Comparison of ENCODE assay signal across 9 cellular contexts in genomic region chr6:149897855-149898744, GRCh38. TPM values are rescaled to one million over a fixed set of nuclear protein-coding genes. Genes with fewer than 3 reads are reported as not detected.
A peak's percentile ranks its signal among the peaks of the same experiment; 100 is the strongest.
DNase-seq lines count a peak whose midpoint lies in the region; ATAC-seq and TF ChIP-seq lines count a peak whose summit lies in the region.
"Had no signal": no experiment of that assay in that cellular context is flagged by ENCODE, and none has a peak within 500 bp of the region (broad histone marks: within the 10 kb centered on the region; RNA-seq: fewer than 3 reads in every experiment).

RAET1E (minus strand) TSS chr6:149898113; CDS start chr6:149890901, 7,212 bp downstream.

- no peak within 1 kb of the TSS for H3K27ac ChIP-seq in cardiac muscle cell
- peak within 1 kb of the TSS; percentile 72 to 76 for H3K27ac ChIP-seq in uterus

- TF ChIP-seq POLR2A in lower leg skin (IDR thresholded peaks at IDR 0.05) (no peak), uterus (IDR thresholded peaks at IDR 0.05) (no peak)

- ATAC-seq in Right ventricle myocardium inferior (no peak), GM21367 (IDR thresholded peaks at IDR 0.05; ENCODE audit: unreplicated experiment) (no peak)

- no peaks in the 10 kb centered on the region for H3K27me3 ChIP-seq in cardiac muscle cell
- H3K27me3 ChIP-seq in uterus, result no peaks in the 10 kb centered on the region

- no peak within 1 kb of the TSS for H3K4me3 ChIP-seq in cardiac muscle cell
- H3K4me3 ChIP-seq in astrocyte of the spinal cord (ENCODE audit: low read depth, low read length), result no peak within 1 kb of the TSS
- no peak within 1 kb of the TSS for H3K4me3 ChIP-seq in lower leg skin (ENCODE audit: low read depth, poor library complexity, severe bottlenecking)
- peak within 1 kb of the TSS; percentile 24 to 32 for H3K4me3 ChIP-seq in uterus

- WGBS in lower leg skin, 2 donors, result 57 to 62% methylated on average over 17 of the region's 17 CpGs

- H3K9me3 ChIP-seq in cardiac muscle cell (ENCODE audit: low read depth) (no peaks in the 10 kb centered on the region), uterus (no peaks in the 10 kb centered on the region)

- TF ChIP-seq CTCF in cardiac muscle cell (IDR thresholded peaks at IDR 0.05; ENCODE audit: low read depth, low read length) (peak; percentile 2), astrocyte of the spinal cord (IDR thresholded peaks at IDR 0.05; ENCODE audit: low read depth, low read length) (peak; percentile 10), lower leg skin (IDR thresholded peaks at IDR 0.05) (no peak), uterus (IDR thresholded peaks at IDR 0.05) (no peak)

- H3K4me1 ChIP-seq in cardiac muscle cell (ENCODE audit: low read depth), result no peaks in the 10 kb centered on the region
- H3K4me1 ChIP-seq in uterus, result no peaks in the 10 kb centered on the region

- in situ Hi-C loops in astrocyte of the spinal cord (cut with HindIII; ENCODE audit: low sequenced_read_pairs), result no loop called here

- intact Hi-C loops in Right ventricle myocardium inferior (cut with DNase I) (no loop called here), lower leg skin (cut with DNase I; ENCODE audit: low total_unique reads) (no loop called here), uterus (cut with DNase I; ENCODE audit: low total_unique reads) (no loop called here)

- DNase-seq in cardiac muscle cell (ENCODE audit: low read depth in 1 of 2, low spot score in 1 of 2), result peak in 1 of 2 donors; percentile 23
- no peak for DNase-seq in Right ventricle myocardium inferior (ENCODE audit: missing footprints)
- DNase-seq in astrocyte of the spinal cord (ENCODE audit: low read depth, low spot score), result no peak
- peak in 1 of 2 donors; percentile 84 for DNase-seq in lower leg skin (ENCODE audit: low spot score in 2 of 2)
- no peak for DNase-seq in uterus
- no peak for DNase-seq in MV-4-11 (lab: John Stamatoyannopoulos, UW)
- no peak for DNase-seq in DMS53 (lab: John Stamatoyannopoulos, UW)
- DNase-seq: CD4-positive, CD25-positive, alpha-beta regulatory T cell had no signal

- no peaks in the 10 kb centered on the region for H3K36me3 ChIP-seq in cardiac muscle cell
- no peaks in the 10 kb centered on the region for H3K36me3 ChIP-seq in uterus

RNA-seq across cellular contexts. Expression of gene RAET1E, which starts in this region (rescaled TPM):
- total RNA-seq in cardiac muscle cell (not detected in 2 replicates), Right ventricle myocardium inferior (0.27 TPM), lower leg skin (10 to 100 TPM; 20.8 to 48.5 (median 36.2) TPM), uterus (under 1 TPM in 1 of 4 donors, not detected in 3; 0.55 TPM)
- polyA plus RNA-seq in cardiac muscle cell, result not detected in 2 replicates
- total RNA-seq: CD4-positive, CD25-positive, alpha-beta regulatory T cell had no signal
- polyA plus RNA-seq: CD4-positive, CD25-positive, alpha-beta regulatory T cell had no signal

Comparison
In these comparisons a context has a peak if more than half of its experiments do, and no peak if none do; other contexts are left out.
1. RNA of gene RAET1E (total RNA-seq): 20.8 to 48.5 TPM in lower leg skin; 0.27 TPM in Right ventricle myocardium inferior (single experiment), 0.55 TPM in uterus and not detected in cardiac muscle cell; every median in the first group is over 10 times any median in the second.
2. H3K4me3 ChIP-seq: peak in uterus (2 of 2); none in cardiac muscle cell (single experiment), astrocyte of the spinal cord (single experiment) and lower leg skin (single experiment).
3. CTCF ChIP-seq: peak in cardiac muscle cell (single experiment) and astrocyte of the spinal cord (single experiment); none in lower leg skin (0 of 3) and uterus (0 of 4).